24 cellular contexts compared by ENCODE assay signal in genomic region chr5:32869216-32869615, GRCh38.
DNase-seq lines count a peak whose midpoint lies in the region; ATAC-seq and TF ChIP-seq lines count a peak whose summit lies in the region.
"Had no signal": no experiment of that assay in that cellular context is flagged by ENCODE, and none has a peak within 500 bp of the region (broad histone marks: within the 10 kb centered on the region; RNA-seq: fewer than 3 reads in every experiment).

No MANE protein-coding gene starts in this region.

- peak; percentile 71 for DNase-seq in ELR (ENCODE audit: low read depth)
- peak; percentile 28 for DNase-seq in MG63
- peak; percentile 42 for DNase-seq in astrocyte of the spinal cord (ENCODE audit: low read depth, low spot score)
- peak; percentile 28 for DNase-seq in stromal cell of bone marrow (ENCODE audit: low read depth)
- DNase-seq in hepatocyte (ENCODE audit: low spot score): no peak
- DNase-seq in anterior cingulate cortex (lab: John Stamatoyannopoulos, UW): no peak
- DNase-seq: activated CD8-positive, alpha-beta memory T cell treated with anti-CD3 and anti-CD28 coated beads, Interleukin-2, amount 50 U/mL, for 4 hours; AML-193; CD8-positive, alpha-beta T cell; DMS 273 treated with DMSO at 0.1 percent for 48 hours; gastrocnemius medialis; GOT3; islet precursor cell; mucosa of descending colon; NCI-H187 treated with DMSO at 0.1 percent for 48 hours; NCI-H82; stimulated activated CD4-positive, alpha-beta T cell treated with anti-CD3 and anti-CD28 coated beads, Interleukin-4, amount 100 ng/mL, for 4 hours; stimulated activated naive CD4-positive, alpha-beta T cell treated with Interleukin-2 at 50 U/mL for 16 hours had no signal

- no peak overlapping the region for H3K4me3 ChIP-seq in MG63
- no peak overlapping the region for H3K4me3 ChIP-seq in astrocyte of the spinal cord (ENCODE audit: low read depth, low read length)
- no peak overlapping the region for H3K4me3 ChIP-seq in hepatocyte
- H3K4me3 ChIP-seq: gastrocnemius medialis, mucosa of descending colon, right atrium auricular region, thoracic aorta had no signal

- H3K9me2 ChIP-seq in hepatocyte (replicated peaks; ENCODE audit: insufficient read depth): no peaks in the 10 kb centered on the region

- H3K36me3 ChIP-seq in MG63: no peaks in the 10 kb centered on the region
- no peaks in the 10 kb centered on the region for H3K36me3 ChIP-seq in hepatocyte (replicated peaks; ENCODE audit: insufficient read depth, low read depth)
- H3K36me3 ChIP-seq: gastrocnemius medialis, right atrium auricular region, thoracic aorta had no signal

- peaks cover 21% of the 10 kb centered on the region for H3K9me3 ChIP-seq in MG63
- H3K9me3 ChIP-seq in hepatocyte (ENCODE audit: low read depth): no peaks in the 10 kb centered on the region
- H3K9me3 ChIP-seq: gastrocnemius medialis, mucosa of descending colon had no signal

- no peaks in the 10 kb centered on the region for H3K4me1 ChIP-seq in hepatocyte (ENCODE audit: insufficient read depth)
- H3K4me1 ChIP-seq: gastrocnemius medialis, parathyroid adenoma, right atrium auricular region had no signal

- H3K79me2 ChIP-seq in hepatocyte: no peaks in the 10 kb centered on the region
- H3K79me2 ChIP-seq: parathyroid adenoma had no signal

- H2AFZ ChIP-seq in hepatocyte: no peak overlapping the region
- H2AFZ ChIP-seq: parathyroid adenoma had no signal

- H3K27ac ChIP-seq in hepatocyte: no peak overlapping the region
- H3K27ac ChIP-seq: epithelial cell of prostate, gastrocnemius medialis, parathyroid adenoma, right atrium auricular region, thoracic aorta had no signal

- no peak for TF ChIP-seq CTCF in astrocyte of the spinal cord (IDR thresholded peaks at IDR 0.05; ENCODE audit: low read depth, low read length)
- TF ChIP-seq CTCF in hepatocyte (IDR thresholded peaks at IDR 0.05; ENCODE audit: poor library complexity): no peak

- 93% methylated on average over 3 of the region's 3 CpGs for WGBS in hepatocyte (ENCODE audit: low lambda C conversion rate, missing lambda C conversion rate)

- no peak for ATAC-seq in GM19328 (IDR thresholded peaks at IDR 0.05; ENCODE audit: unreplicated experiment)
- ATAC-seq: activated T-helper 17 cell treated with anti-CD3 and anti-CD28 coated beads, Interleukin-2, amount 50 U/mL, for 72 hours; CD8-positive, alpha-beta T cell; gastrocnemius medialis; mucosa of descending colon had no signal

- H3K27me3 ChIP-seq in MG63 (no peaks in the 10 kb centered on the region), hepatocyte (no peaks in the 10 kb centered on the region)
- H3K27me3 ChIP-seq: gastrocnemius medialis, right atrium auricular region had no signal

- H3K4me2 ChIP-seq in hepatocyte: no peak overlapping the region

- in situ Hi-C loops in astrocyte of the spinal cord (cut with HindIII; ENCODE audit: low sequenced_read_pairs): no loop called here

- H4K20me1 ChIP-seq in hepatocyte (ENCODE audit: insufficient read depth, poor library complexity, severe bottlenecking): no peaks in the 10 kb centered on the region

Comparison
In these comparisons a context has a peak if more than half of its experiments do, and no peak if none do; other contexts are left out.
1. DNase-seq: peak in ELR (single experiment), MG63 (single experiment), astrocyte of the spinal cord (single experiment) and stromal cell of bone marrow (single experiment); none in hepatocyte (single experiment) and anterior cingulate cortex (0 of 58).